ENCODE assay signal across 2 cellular contexts in the genomic region with DNA sequence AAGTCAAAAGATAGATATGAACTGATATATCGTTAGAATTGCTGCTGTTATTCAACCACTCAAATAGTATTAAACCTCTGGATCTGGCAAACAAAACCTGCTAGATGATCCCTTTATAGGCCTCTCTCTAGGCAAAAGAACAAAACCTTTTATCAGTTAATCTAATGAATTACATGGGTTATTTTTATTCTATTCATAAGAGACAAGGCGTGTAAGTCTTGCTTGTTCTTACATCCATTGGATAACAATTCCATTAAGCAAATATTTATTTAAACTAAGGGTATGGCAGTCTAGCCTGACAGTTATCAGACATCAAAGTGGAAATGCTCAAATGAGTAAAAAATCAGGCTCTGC.
TF ChIP-seq lines count a peak whose summit lies in the region.

No MANE protein-coding gene starts in this region.

TF ChIP-seq in HCT116, 20 proteins besides CTCF, POLR2A, EP300 and RAD21 (continued from another document):
- TF ChIP-seq SIN3A (IDR thresholded peaks at IDR 0.05; ENCODE audit: low read depth) (peak; percentile 2; the same call in 1 of the 2 replicates), CEBPB (IDR thresholded peaks at IDR 0.05; ENCODE audit: low read depth) (peak; percentile 6; the same call in 1 of the 2 replicates)
TF ChIP-seq in HCT116: peak in this region for 2.

TF ChIP-seq in SK-N-SH, 30 proteins besides CTCF, POLR2A, EP300 and RAD21:
- no peak for TF ChIP-seq REST (IDR thresholded peaks at IDR 0.05; ENCODE audit: low read depth, low read length)
- TF ChIP-seq, protein P1, sequence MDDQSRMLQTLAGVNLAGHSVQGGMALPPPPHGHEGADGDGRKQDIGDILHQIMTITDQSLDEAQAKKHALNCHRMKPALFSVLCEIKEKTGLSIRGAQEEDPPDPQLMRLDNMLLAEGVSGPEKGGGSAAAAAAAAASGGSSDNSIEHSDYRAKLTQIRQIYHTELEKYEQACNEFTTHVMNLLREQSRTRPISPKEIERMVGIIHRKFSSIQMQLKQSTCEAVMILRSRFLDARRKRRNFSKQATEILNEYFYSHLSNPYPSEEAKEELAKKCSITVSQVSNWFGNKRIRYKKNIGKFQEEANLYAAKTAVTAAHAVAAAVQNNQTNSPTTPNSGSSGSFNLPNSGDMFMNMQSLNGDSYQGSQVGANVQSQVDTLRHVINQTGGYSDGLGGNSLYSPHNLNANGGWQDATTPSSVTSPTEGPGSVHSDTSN (IDR thresholded peaks at IDR 0.05): no peak
- TF ChIP-seq TEAD4 (IDR thresholded peaks at IDR 0.05; ENCODE audit: borderline replicate concordance, insufficient read depth): 0 out of 2 replicates have a peak, but pooled peaks have one; percentile 1
